ENCODE assay signal across 24 cellular contexts in genomic region chrX:48595929-48596328, GRCh38.
"Had no signal": no experiment of that assay in that cellular context is flagged by ENCODE, and none has a peak within 500 bp of the region (broad histone marks: within the 10 kb centered on the region; RNA-seq: fewer than 3 reads in every experiment).

No MANE protein-coding gene starts in this region.

- DNase-seq: activated CD4-positive, alpha-beta memory T cell treated with anti-CD3 and anti-CD28 coated beads, Interleukin-2, amount 10 ng/mL, durations not matched to agents 7 days and 5 days; activated CD4-positive, alpha-beta T cell treated with anti-CD3 and anti-CD28 coated beads, Interleukin-2, amount 10 ng/mL, durations not matched to agents 24 days and 14 days; activated gamma-delta T cell; activated naive CD4-positive, alpha-beta T cell treated with anti-CD3 and anti-CD28 coated beads, Interleukin-2, amount 50 U/mL, for 16 hours; activated naive CD8-positive, alpha-beta T cell treated with anti-CD3 and anti-CD28 coated beads, Interleukin-2, amount 50 U/mL, for 24 hours; activated T-cell treated with anti-CD3 and anti-CD28 coated beads, Interleukin-2, amount 50 U/mL, for 72 hours; anterior cingulate cortex; body of pancreas; foreskin keratinocyte; kidney; naive thymus-derived CD4-positive, alpha-beta T cell; occipital lobe; small intestine; stimulated activated CD4-positive, alpha-beta T cell treated with anti-CD3 and anti-CD28 coated beads, Interleukin-15, amount 100 ng/mL, for 24 hours; stimulated activated CD8-positive, alpha-beta memory T cell treated with anti-CD3 and anti-CD28 coated beads, Interleukin-4, amount 100 ng/mL, for 48 hours; stimulated activated naive B cell treated with anti-CD40 and anti-IgM and Interleukin-4, amounts not matched to agents 10 μg/mL and 1 μg/mL and 100 μg/mL, for 72 hours; T1000; transverse colon had no signal

- H3K27ac ChIP-seq: cardiac muscle cell, foreskin keratinocyte, vagina had no signal

- H3K27me3 ChIP-seq: body of pancreas, cardiac muscle cell, foreskin keratinocyte, transverse colon, vagina had no signal

- H3K4me3 ChIP-seq: body of pancreas, cardiac muscle cell, lung, transverse colon, vagina had no signal

- H3K9me3 ChIP-seq: body of pancreas, transverse colon, vagina had no signal

- ATAC-seq: activated CD4-positive, CD25-positive, alpha-beta regulatory T cell treated with anti-CD3 and anti-CD28 coated beads, Interleukin-2, amount 50 U/mL, for 24 hours; activated naive CD8-positive, alpha-beta T cell treated with anti-CD3 and anti-CD28 coated beads, Interleukin-2, amount 50 U/mL, for 24 hours; activated T-cell treated with anti-CD3 and anti-CD28 coated beads, Interleukin-2, amount 50 U/mL, for 72 hours; body of pancreas; foreskin keratinocyte; left lobe of liver; naive thymus-derived CD4-positive, alpha-beta T cell; sciatic nerve; stimulated activated naive B cell treated with anti-CD40 and anti-IgM and Interleukin-4, amounts not matched to agents 10 μg/mL and 1 μg/mL and 100 μg/mL, for 72 hours had no signal

- H3K36me3 ChIP-seq: cardiac muscle cell had no signal
